ENCODE assay signal across 10 cellular contexts in the genomic region with DNA sequence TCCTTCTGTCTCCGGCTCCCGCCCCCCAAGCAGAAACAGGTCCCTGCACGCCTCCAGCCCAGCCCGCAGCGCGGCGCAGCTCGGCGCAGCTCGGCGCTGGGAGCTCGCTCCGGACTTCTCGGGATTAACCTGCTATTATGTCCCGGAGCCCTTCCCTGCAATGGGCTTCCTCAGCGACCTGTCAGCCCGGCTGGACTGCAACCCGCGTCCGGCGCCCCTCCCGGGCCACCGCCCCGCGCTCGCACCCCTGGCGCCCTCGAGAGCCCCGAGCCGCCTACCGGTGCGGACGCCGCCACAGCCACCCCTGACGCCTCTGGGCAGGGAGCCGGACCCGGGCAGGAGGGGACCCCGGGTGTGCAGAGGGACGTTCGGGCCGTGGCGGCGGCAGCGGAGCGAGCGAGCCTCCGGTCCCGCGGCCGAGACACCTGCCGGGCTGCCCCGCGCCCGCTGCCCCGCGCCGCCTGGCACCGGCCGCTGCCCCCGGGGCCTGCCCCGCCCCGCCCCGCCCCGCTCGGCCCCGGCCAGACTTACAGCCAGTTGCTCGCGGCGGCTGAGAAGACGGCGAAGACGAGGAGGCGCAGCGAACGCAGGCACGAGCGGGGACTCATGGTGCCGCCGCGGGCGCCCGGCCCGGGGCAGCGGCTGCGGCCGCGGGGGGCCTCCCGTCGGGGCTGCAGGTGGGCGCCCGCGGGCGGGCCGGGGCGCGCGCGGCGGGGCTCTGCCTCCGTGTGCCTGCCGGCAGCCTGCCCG. TPM values are rescaled to one million over a fixed set of nuclear protein-coding genes. Genes with fewer than 3 reads are reported as not detected.
DNase-seq lines count a peak whose midpoint lies in the region; ATAC-seq, FAIRE-seq and TF ChIP-seq lines count a peak whose summit lies in the region.
"Had no signal": no experiment of that assay in that cellular context is flagged by ENCODE, and none has a peak within 500 bp of the region (broad histone marks: within the 10 kb centered on the region; RNA-seq: fewer than 3 reads in every experiment).

No MANE protein-coding gene starts in this region.

- intact Hi-C loops in PC-9 (cut with micrococcal nuclease; ENCODE audit: unreplicated experiment): no loop called here
- intact Hi-C loops in endothelial cell of umbilical vein (cut with micrococcal nuclease): no loop called here
- intact Hi-C loops in naive thymus-derived CD4-positive, alpha-beta T cell (cut with micrococcal nuclease): no loop called here

- TF ChIP-seq CTCF in PC-9 (conservative IDR thresholded peaks at IDR 0.05) (no peak), endothelial cell of umbilical vein (IDR thresholded peaks at IDR 0.05; ENCODE audit: extremely low read depth in 1 of 2, insufficient read depth in 1 of 2, low read depth in 1 of 2, low read length in 2 of 2) (no peak)

- no peaks in the 10 kb centered on the region for H3K27me3 ChIP-seq in PC-9 (ENCODE audit: insufficient read depth, low read depth)
- H3K27me3 ChIP-seq in endothelial cell of umbilical vein (ENCODE audit: control insufficient read depth in 2 of 2, insufficient read depth in 2 of 2, low read length in 2 of 2): peaks cover 28 to 37% of the 10 kb centered on the region in 2 experiments
- H3K27me3 ChIP-seq in naive thymus-derived CD4-positive, alpha-beta T cell (ENCODE audit: control insufficient read depth in 2 of 2, insufficient read depth in 2 of 2, low read length in 2 of 2): peaks cover 0 to 19% of the 10 kb centered on the region in 2 donors

- BruUV-seq in PC-9 (replicated peaks; lab: Mats Ljungman, UMichigan) (no TSS peak), endothelial cell of umbilical vein (replicated peaks; lab: Mats Ljungman, UMichigan) (no TSS peak)

- H3K4me2 ChIP-seq in PC-9 (peak overlapping the region; percentile 81), endothelial cell of umbilical vein (ENCODE audit: insufficient read depth, low read length) (peak overlapping the region; percentile 38)

- H3K36me3 Mint-ChIP-seq in naive thymus-derived CD4-positive, alpha-beta T cell: peaks cover 0 to 5% (median 0%) of the 10 kb centered on the region in 5 donors
- H3K36me3 Mint-ChIP-seq: CD4-positive, alpha-beta memory T cell had no signal

- no peaks in the 10 kb centered on the region for H3F3A ChIP-seq in PC-9 (ENCODE audit: insufficient read depth, low read depth)

- TF ChIP-seq POLR2A in endothelial cell of umbilical vein (IDR thresholded peaks at IDR 0.05; ENCODE audit: low read depth, low read length): no peak
- TF ChIP-seq POLR2A in erythroblast (IDR thresholded peaks at IDR 0.05; ENCODE audit: low read length): no peak

- H3K27ac Mint-ChIP-seq in naive thymus-derived CD4-positive, alpha-beta T cell: no peak overlapping the region
- H3K27ac Mint-ChIP-seq: CD4-positive, alpha-beta memory T cell; T-helper 1 cell treated with Interleukin-12 subunit alpha and Interleukin-12 subunit beta and Interleukin-4 antibody, amounts not matched to agents 30 μg/mL and 1 μg/mL, for 36 hours had no signal

- FAIRE-seq in endothelial cell of umbilical vein (lab: Jason Lieb, UNC): peak; percentile 69

- no peaks in the 10 kb centered on the region for H3K79me2 ChIP-seq in PC-9 (ENCODE audit: low read depth)
- H3K79me2 ChIP-seq in endothelial cell of umbilical vein (ENCODE audit: control insufficient read depth, insufficient read depth, low read length): no peaks in the 10 kb centered on the region

- POLR2A ChIA-PET in PC-9 (lab: Charles Lee; ENCODE audit: unreplicated experiment): interaction anchor here (0.5 kb wide), 1 partner anchor 848 kb away, joined by 3 read pairs; no protein-coding TSS in a partner anchor
- POLR2A ChIA-PET in endothelial cell of umbilical vein (lab: Charles Lee): no interaction called here
- POLR2A ChIA-PET in naive thymus-derived CD4-positive, alpha-beta T cell (lab: Charles Lee): no interaction called here

- CTCF ChIA-PET in PC-9 (lab: Charles Lee): interaction anchor here (0.6 kb wide), 2 partner anchors 1235 to 1902 kb away, joined by 3 to 5 read pairs; no protein-coding TSS in a partner anchor
- CTCF ChIA-PET in endothelial cell of umbilical vein (lab: Charles Lee): interaction anchor here (0.7 to 6.3 kb wide), 9 partner anchors 10 to 274 kb away, joined by 3 to 54 read pairs (median 4); no protein-coding TSS in a partner anchor
- CTCF ChIA-PET in naive thymus-derived CD4-positive, alpha-beta T cell (lab: Charles Lee): no interaction called here

- peak overlapping the region in 4 of 10 donors; percentile 25 to 67 (median 37) for H3K4me3 Mint-ChIP-seq in naive thymus-derived CD4-positive, alpha-beta T cell
- H3K4me3 Mint-ChIP-seq: T-helper 1 cell treated with Interleukin-12 subunit alpha and Interleukin-12 subunit beta and Interleukin-4 antibody, amounts not matched to agents 30 μg/mL and 1 μg/mL, for 36 hours had no signal

- H3K27me3 Mint-ChIP-seq in naive thymus-derived CD4-positive, alpha-beta T cell: peaks cover 41 to 64% (median 50%) of the 10 kb centered on the region in 5 donors

- H3K36me3 ChIP-seq in PC-9 (ENCODE audit: low read depth): no peaks in the 10 kb centered on the region
- no peaks in the 10 kb centered on the region for H3K36me3 ChIP-seq in endothelial cell of umbilical vein (ENCODE audit: control insufficient read depth in 2 of 2, extremely low read depth in 1 of 2, insufficient read depth in 2 of 2, low read length in 2 of 2)
- no peaks in the 10 kb centered on the region for H3K36me3 ChIP-seq in naive thymus-derived CD4-positive, alpha-beta T cell (ENCODE audit: control insufficient read depth in 2 of 3, insufficient read depth in 3 of 3, low read length in 3 of 3)

- no peaks in the 10 kb centered on the region for H3K9me3 Mint-ChIP-seq in naive thymus-derived CD4-positive, alpha-beta T cell
- H3K9me3 Mint-ChIP-seq: T-helper 1 cell treated with Interleukin-12 subunit alpha and Interleukin-12 subunit beta and Interleukin-4 antibody, amounts not matched to agents 30 μg/mL and 1 μg/mL, for 36 hours had no signal

- H3K9ac ChIP-seq in endothelial cell of umbilical vein (replicated peaks; ENCODE audit: extremely low read depth, insufficient read depth, low read length): no peak overlapping the region

- no peaks in the 10 kb centered on the region for H3K9me1 ChIP-seq in endothelial cell of umbilical vein (replicated peaks; ENCODE audit: control insufficient read depth, extremely low read depth, insufficient read depth, low read length)

- peak; percentile 28 for DNase-seq in NCI-H345 (lab: John Stamatoyannopoulos, UW)
- no peak for DNase-seq in NCI-H345 treated with DMSO at 0.1 percent for 48 hours (lab: John Stamatoyannopoulos, UW; ENCODE audit: unreplicated experiment)
- DNase-seq in PC-9: peak in 1 of 2 experiments; percentile 35
- peak; percentile 44 for DNase-seq in endothelial cell of umbilical vein (ENCODE audit: low read depth, low spot score)
- DNase-seq in naive thymus-derived CD4-positive, alpha-beta T cell: peak in 1 of 9 donors; percentile 33
- no peak for DNase-seq in UCSD-AML1 (lab: John Stamatoyannopoulos, UW; ENCODE audit: unreplicated experiment)
- no peak for DNase-seq in erythroblast (lab: John Stamatoyannopoulos, UW)
- DNase-seq in NCI-H2029 treated with DMSO at 0.1 percent for 48 hours (lab: John Stamatoyannopoulos, UW): no peak

- dilution Hi-C loops in endothelial cell of umbilical vein (cut with MboI; ENCODE audit: extremely low pct_ligation_motif_present, low sequenced_read_pairs): no loop called here

- no peaks in the 10 kb centered on the region for H3K9me2 ChIP-seq in PC-9 (ENCODE audit: insufficient read depth)

- H4K20me1 ChIP-seq in PC-9 (ENCODE audit: insufficient read depth) (no peaks in the 10 kb centered on the region), endothelial cell of umbilical vein (replicated peaks; ENCODE audit: control insufficient read depth, extremely low read depth, insufficient read depth, low read length) (no peaks in the 10 kb centered on the region)

- H2AFZ ChIP-seq in PC-9: no peak overlapping the region
- no peak overlapping the region for H2AFZ ChIP-seq in endothelial cell of umbilical vein (ENCODE audit: low read depth, low read length)

- ATAC-seq in naive thymus-derived CD4-positive, alpha-beta T cell: peak; percentile 26

- H3K9me3 ChIP-seq in PC-9 (ENCODE audit: insufficient read depth, low read depth): no peaks in the 10 kb centered on the region
- no peaks in the 10 kb centered on the region for H3K9me3 ChIP-seq in endothelial cell of umbilical vein (replicated peaks; ENCODE audit: control insufficient read depth, insufficient read depth, low read length)
- no peaks in the 10 kb centered on the region for H3K9me3 ChIP-seq in naive thymus-derived CD4-positive, alpha-beta T cell (ENCODE audit: control insufficient read depth in 2 of 3, low read length in 3 of 3)

- H3K4me1 ChIP-seq in PC-9 (replicated peaks; ENCODE audit: insufficient read depth) (peaks cover 22% of the 10 kb centered on the region), endothelial cell of umbilical vein (ENCODE audit: control insufficient read depth, extremely low read depth, insufficient read depth, low read length) (peaks cover 4% of the 10 kb centered on the region)
- H3K4me1 ChIP-seq in naive thymus-derived CD4-positive, alpha-beta T cell (ENCODE audit: control insufficient read depth in 2 of 2, insufficient read depth in 2 of 2, low read length in 2 of 2): peaks cover 5 to 6% of the 10 kb centered on the region in 2 donors

- H3K4me1 Mint-ChIP-seq in naive thymus-derived CD4-positive, alpha-beta T cell: peaks cover 5 to 12% (median 7%) of the 10 kb centered on the region in 7 donors

- H3K27ac ChIP-seq in PC-9 (no peak overlapping the region), endothelial cell of umbilical vein (ENCODE audit: insufficient read depth, low read depth, low read length) (no peak overlapping the region)
- H3K27ac ChIP-seq in naive thymus-derived CD4-positive, alpha-beta T cell (ENCODE audit: low read depth, low read length): no peak overlapping the region

- H3K4me3 ChIP-seq in PC-9: peak overlapping the region; percentile 59; the same call in 1 of the 2 replicates
- peak overlapping the region in 1 of 3 experiments; percentile 3 for H3K4me3 ChIP-seq in endothelial cell of umbilical vein (replicated peaks in 1 of 3; ENCODE audit: insufficient read depth in 1 of 3, low read depth in 1 of 3, low read length in 3 of 3)
- no peak overlapping the region for H3K4me3 ChIP-seq in naive thymus-derived CD4-positive, alpha-beta T cell (ENCODE audit: low read length)

RNA-seq across cellular contexts. Expression of a gene that starts 0.4 kb away (rescaled TPM):
- total RNA-seq in PC-9 (2021) (0.78 and 0.83 TPM in 2 replicates), endothelial cell of umbilical vein (not detected in 2 replicates)
- 0.06 and 0.08 TPM in 2 replicates for polyA plus RNA-seq in endothelial cell of umbilical vein
- polyA plus RNA-seq in endothelial cell of umbilical vein (2011; cell fraction: cytosol; rRNA removed): 0.04 and 0.06 TPM in 2 replicates
- polyA plus RNA-seq in endothelial cell of umbilical vein (2011; cell fraction: nucleus; rRNA removed): 0.14 TPM in 1 of 2 replicates, not detected in the other
- polyA plus RNA-seq in endothelial cell of umbilical vein (2012): 0.15 and 0.16 TPM in 2 replicates
- 0.06 and 0.10 TPM in 2 replicates for polyA minus RNA-seq in endothelial cell of umbilical vein
- polyA minus RNA-seq in endothelial cell of umbilical vein (2011; cell fraction: cytosol; rRNA and poly(A)+ RNA removed): not detected
- not detected in 2 replicates for polyA minus RNA-seq in endothelial cell of umbilical vein (2011; cell fraction: nucleus; rRNA and poly(A)+ RNA removed)
- total RNA-seq in naive thymus-derived CD4-positive, alpha-beta T cell: not detected
- under 1 TPM in 1 of 2 donors, not detected in 1; 0.05 TPM for polyA plus RNA-seq in naive thymus-derived CD4-positive, alpha-beta T cell
- total RNA-seq: CD4-positive, alpha-beta memory T cell had no signal

Comparison
In these comparisons a context has a peak if more than half of its experiments do, and no peak if none do; other contexts are left out.
1. DNase-seq: peak in NCI-H345 (single experiment) and endothelial cell of umbilical vein (single experiment); none in NCI-H345 treated with DMSO at 0.1 percent for 48 hours (single experiment), UCSD-AML1 (single experiment), erythroblast (0 of 2) and NCI-H2029 treated with DMSO at 0.1 percent for 48 hours (single experiment).